ENCODE assay signal across 8 cellular contexts in the genomic region with DNA sequence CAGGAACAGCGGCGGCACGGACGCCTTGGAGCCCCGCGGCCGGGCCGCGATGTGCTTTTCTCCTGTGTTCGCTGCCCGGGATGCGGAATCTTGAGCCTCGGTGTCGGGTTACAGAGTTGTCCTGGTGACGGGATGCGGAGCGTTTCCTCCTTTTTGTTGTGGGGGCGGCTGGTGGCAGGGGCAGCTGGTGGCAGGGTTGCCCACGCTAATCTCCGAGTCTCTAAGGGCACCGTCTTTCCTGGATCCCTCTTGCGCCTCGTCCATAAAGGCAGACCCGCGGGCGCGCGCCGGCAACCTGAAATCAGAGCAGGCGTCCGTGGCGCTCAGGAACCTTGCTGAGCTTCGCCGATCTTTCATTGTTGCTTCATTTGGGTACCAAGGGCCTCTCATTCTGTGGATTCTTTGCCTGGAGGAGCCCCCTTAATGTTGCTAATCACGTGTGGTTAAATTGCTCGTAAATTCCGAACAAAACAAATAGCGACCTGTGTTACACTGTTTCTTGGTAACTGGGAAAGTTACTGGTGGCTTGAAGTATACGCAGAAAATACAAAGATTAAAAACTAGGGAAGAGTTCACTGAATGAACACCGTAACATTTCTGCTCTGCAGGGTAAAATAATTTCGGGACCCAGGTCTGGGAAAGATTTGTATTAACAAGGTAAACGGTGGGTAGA. TPM values are rescaled to one million over a fixed set of nuclear protein-coding genes. Genes with fewer than 3 reads are reported as not detected.
DNase-seq lines count a peak whose midpoint lies in the region; ATAC-seq and TF ChIP-seq lines count a peak whose summit lies in the region.

No MANE protein-coding gene starts in this region.

- DNase-seq in A172 (ENCODE audit: low spot score) (peak; percentile 61), SHP77 (lab: John Stamatoyannopoulos, UW) (peak; percentile 84 to 93), amniotic epithelial cell (ENCODE audit: low read depth) (peak; percentile 65), heart left ventricle (peak in 4 of 5 donors; percentile 58 to 68 (median 63)), trophoblast cell (peak; percentile 50 to 55)

- H3K79me1 ChIP-seq in trophoblast cell (ENCODE audit: low read length), result peaks cover 22% of the 10 kb centered on the region

- ATAC-seq in GM19351 (IDR thresholded peaks at IDR 0.05; ENCODE audit: unreplicated experiment) (peak; percentile 16), heart left ventricle (peak; percentile 25 to 62 (median 43)), HG03139 (IDR thresholded peaks at IDR 0.05; ENCODE audit: unreplicated experiment) (no peak)

- peaks cover 19% of the 10 kb centered on the region for H3K79me2 ChIP-seq in trophoblast cell (ENCODE audit: control insufficient read depth, insufficient read depth, low read length, poor library complexity)

- peak overlapping the region; percentile 98 for H3K18ac ChIP-seq in trophoblast cell (ENCODE audit: low read length)

- H3K27ac ChIP-seq in heart left ventricle (peak overlapping the region; percentile 73 to 97 (median 90)), trophoblast cell (ENCODE audit: low read depth, low read length) (peak overlapping the region; percentile 99)

- H2AFZ ChIP-seq in trophoblast cell (ENCODE audit: insufficient read depth, low read length, poor library complexity), result peak overlapping the region; percentile 96

- H3K27me3 ChIP-seq in heart left ventricle (peaks cover 0 to 16% (median 0%) of the 10 kb centered on the region in 9 donors), trophoblast cell (ENCODE audit: insufficient read depth, low read length) (no peaks in the 10 kb centered on the region)

- H2AK5ac ChIP-seq in trophoblast cell (ENCODE audit: low read length), result no peak overlapping the region

- peak overlapping the region; percentile 96 for H3K9ac ChIP-seq in trophoblast cell (ENCODE audit: low read length)

- TF ChIP-seq EP300 in Ishikawa (IDR thresholded peaks at IDR 0.05; ENCODE audit: borderline replicate concordance), result no peak

- H2BK12ac ChIP-seq in trophoblast cell (ENCODE audit: low read length), result no peak overlapping the region

- 1 to 3% (median 2%) methylated on average over 21 to 42 of the region's 42 CpGs for WGBS in heart left ventricle, 4 donors
- WGBS in trophoblast cell (ENCODE audit: extremely low coverage, insufficient coverage, insufficient read length), result no CpG with 5 or more reads among the region's 42 CpGs

- no peak for TF ChIP-seq RAD21 in Ishikawa (IDR thresholded peaks at IDR 0.05; ENCODE audit: low read depth)

- TF ChIP-seq POLR2A in heart left ventricle (IDR thresholded peaks at IDR 0.05), result peak in 1 of 2 donors; percentile 42

- H4K12ac ChIP-seq in trophoblast cell (ENCODE audit: low read depth, low read length), result peak overlapping the region; percentile 91

- peak overlapping the region; percentile 94 for H4K8ac ChIP-seq in trophoblast cell (ENCODE audit: low read depth, low read length)

- intact Hi-C loops in heart left ventricle (cut with DNase I), result loop anchor here in 4 of 10 donors (2.0 to 10.0 kb wide), 4 partner anchors 91 to 437 kb away; a partner anchor contains a TSS

- peak overlapping the region; percentile 76 for H3K14ac ChIP-seq in trophoblast cell (ENCODE audit: low read length)

- H2BK5ac ChIP-seq in trophoblast cell (ENCODE audit: low read depth, low read length, poor library complexity), result peak overlapping the region; percentile 97

- peak overlapping the region; percentile 79 for H3K4me2 ChIP-seq in trophoblast cell (ENCODE audit: low read length)

- TF ChIP-seq CTCF in heart left ventricle (IDR thresholded peaks at IDR 0.05), result no peak

- peak overlapping the region; percentile 73 for H3K4ac ChIP-seq in trophoblast cell (ENCODE audit: low read depth, low read length)

- no peak overlapping the region for H3K23ac ChIP-seq in trophoblast cell (ENCODE audit: low read length)

- H3K9me3 ChIP-seq in heart left ventricle (no peaks in the 10 kb centered on the region), trophoblast cell (ENCODE audit: insufficient read depth, low read depth, low read length) (no peaks in the 10 kb centered on the region)

- H3K4me3 ChIP-seq in heart left ventricle, result peak overlapping the region; percentile 62 to 93 (median 82)
- H3K4me3 ChIP-seq in trophoblast cell (ENCODE audit: low read depth, low read length), result peak overlapping the region; percentile 87

- peak overlapping the region; percentile 73 for H2BK120ac ChIP-seq in trophoblast cell (ENCODE audit: insufficient read depth, low read length, poor library complexity)

- H3K4me1 ChIP-seq in heart left ventricle, result peaks cover 0 to 41% (median 13%) of the 10 kb centered on the region in 12 donors
- H3K4me1 ChIP-seq in trophoblast cell (ENCODE audit: control insufficient read depth in 1 of 2, insufficient read depth in 2 of 2, low read length in 2 of 2), result no peaks in the 10 kb centered on the region

- H4K91ac ChIP-seq in trophoblast cell (ENCODE audit: low read depth, low read length), result peak overlapping the region; percentile 96

- H3K36me3 ChIP-seq in heart left ventricle, result peaks cover 0 to 2% (median 0%) of the 10 kb centered on the region in 9 donors
- H3K36me3 ChIP-seq in trophoblast cell (ENCODE audit: control insufficient read depth in 1 of 2, insufficient read depth in 2 of 2, low read length in 2 of 2), result no peaks in the 10 kb centered on the region

TF ChIP-seq in Ishikawa, 13 proteins besides CTCF, POLR2A, EP300 and RAD21:
- TF ChIP-seq CREB1 (IDR thresholded peaks at IDR 0.05; ENCODE audit: low read depth), result no peak
- peak; percentile 67 for TF ChIP-seq EGR1 (IDR thresholded peaks at IDR 0.05)
- no peak for TF ChIP-seq NFIC (IDR thresholded peaks at IDR 0.05)
- TF ChIP-seq, protein P1, sequence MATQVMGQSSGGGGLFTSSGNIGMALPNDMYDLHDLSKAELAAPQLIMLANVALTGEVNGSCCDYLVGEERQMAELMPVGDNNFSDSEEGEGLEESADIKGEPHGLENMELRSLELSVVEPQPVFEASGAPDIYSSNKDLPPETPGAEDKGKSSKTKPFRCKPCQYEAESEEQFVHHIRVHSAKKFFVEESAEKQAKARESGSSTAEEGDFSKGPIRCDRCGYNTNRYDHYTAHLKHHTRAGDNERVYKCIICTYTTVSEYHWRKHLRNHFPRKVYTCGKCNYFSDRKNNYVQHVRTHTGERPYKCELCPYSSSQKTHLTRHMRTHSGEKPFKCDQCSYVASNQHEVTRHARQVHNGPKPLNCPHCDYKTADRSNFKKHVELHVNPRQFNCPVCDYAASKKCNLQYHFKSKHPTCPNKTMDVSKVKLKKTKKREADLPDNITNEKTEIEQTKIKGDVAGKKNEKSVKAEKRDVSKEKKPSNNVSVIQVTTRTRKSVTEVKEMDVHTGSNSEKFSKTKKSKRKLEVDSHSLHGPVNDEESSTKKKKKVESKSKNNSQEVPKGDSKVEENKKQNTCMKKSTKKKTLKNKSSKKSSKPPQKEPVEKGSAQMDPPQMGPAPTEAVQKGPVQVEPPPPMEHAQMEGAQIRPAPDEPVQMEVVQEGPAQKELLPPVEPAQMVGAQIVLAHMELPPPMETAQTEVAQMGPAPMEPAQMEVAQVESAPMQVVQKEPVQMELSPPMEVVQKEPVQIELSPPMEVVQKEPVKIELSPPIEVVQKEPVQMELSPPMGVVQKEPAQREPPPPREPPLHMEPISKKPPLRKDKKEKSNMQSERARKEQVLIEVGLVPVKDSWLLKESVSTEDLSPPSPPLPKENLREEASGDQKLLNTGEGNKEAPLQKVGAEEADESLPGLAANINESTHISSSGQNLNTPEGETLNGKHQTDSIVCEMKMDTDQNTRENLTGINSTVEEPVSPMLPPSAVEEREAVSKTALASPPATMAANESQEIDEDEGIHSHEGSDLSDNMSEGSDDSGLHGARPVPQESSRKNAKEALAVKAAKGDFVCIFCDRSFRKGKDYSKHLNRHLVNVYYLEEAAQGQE (IDR thresholded peaks at IDR 0.05; ENCODE audit: low read depth), result no peak
- TF ChIP-seq, protein P2, sequence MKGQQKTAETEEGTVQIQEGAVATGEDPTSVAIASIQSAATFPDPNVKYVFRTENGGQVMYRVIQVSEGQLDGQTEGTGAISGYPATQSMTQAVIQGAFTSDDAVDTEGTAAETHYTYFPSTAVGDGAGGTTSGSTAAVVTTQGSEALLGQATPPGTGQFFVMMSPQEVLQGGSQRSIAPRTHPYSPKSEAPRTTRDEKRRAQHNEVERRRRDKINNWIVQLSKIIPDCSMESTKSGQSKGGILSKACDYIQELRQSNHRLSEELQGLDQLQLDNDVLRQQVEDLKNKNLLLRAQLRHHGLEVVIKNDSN (IDR thresholded peaks at IDR 0.05), result no peak
- TF ChIP-seq TCF12 (IDR thresholded peaks at IDR 0.05; ENCODE audit: low read depth), result no peak
- TF ChIP-seq ZBTB7A (IDR thresholded peaks at IDR 0.05; ENCODE audit: low read depth), result no peak
- 0 out of 2 replicates have a peak, but pooled peaks have one; percentile 8 for TF ChIP-seq TAF1 (IDR thresholded peaks at IDR 0.05; ENCODE audit: low read depth)
- TF ChIP-seq CEBPB (IDR thresholded peaks at IDR 0.05), result no peak
- TF ChIP-seq TEAD4 (IDR thresholded peaks at IDR 0.05), result no peak
- TF ChIP-seq, protein P3, sequence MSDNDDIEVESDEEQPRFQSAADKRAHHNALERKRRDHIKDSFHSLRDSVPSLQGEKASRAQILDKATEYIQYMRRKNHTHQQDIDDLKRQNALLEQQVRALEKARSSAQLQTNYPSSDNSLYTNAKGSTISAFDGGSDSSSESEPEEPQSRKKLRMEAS (IDR thresholded peaks at IDR 0.05), result no peak; the same call in 1 of the 2 replicates
- TF ChIP-seq YY1 (IDR thresholded peaks at IDR 0.05; ENCODE audit: low read depth), result no peak
- TF ChIP-seq FOXM1 (IDR thresholded peaks at IDR 0.05; ENCODE audit: borderline replicate concordance, low read depth), result no peak
TF ChIP-seq in Ishikawa: peak in this region for 2.

RNA-seq across cellular contexts. Expression of a gene that starts 0.8 kb away (rescaled TPM):
- total RNA-seq in A172 (2014; rRNA removed; shearing (Covaris generic)), result 283 and 321 TPM in 2 replicates
- 10 to 100 TPM; 31.9 to 89.3 (median 66.1) TPM for total RNA-seq in heart left ventricle
- polyA plus RNA-seq in heart left ventricle, result 10 to 100 TPM; 31.4 to 83.4 TPM
- polyA plus RNA-seq in trophoblast cell (2013), result 257 and 265 TPM in 2 replicates
